7 cellular contexts compared by ENCODE assay signal in the genomic region with DNA sequence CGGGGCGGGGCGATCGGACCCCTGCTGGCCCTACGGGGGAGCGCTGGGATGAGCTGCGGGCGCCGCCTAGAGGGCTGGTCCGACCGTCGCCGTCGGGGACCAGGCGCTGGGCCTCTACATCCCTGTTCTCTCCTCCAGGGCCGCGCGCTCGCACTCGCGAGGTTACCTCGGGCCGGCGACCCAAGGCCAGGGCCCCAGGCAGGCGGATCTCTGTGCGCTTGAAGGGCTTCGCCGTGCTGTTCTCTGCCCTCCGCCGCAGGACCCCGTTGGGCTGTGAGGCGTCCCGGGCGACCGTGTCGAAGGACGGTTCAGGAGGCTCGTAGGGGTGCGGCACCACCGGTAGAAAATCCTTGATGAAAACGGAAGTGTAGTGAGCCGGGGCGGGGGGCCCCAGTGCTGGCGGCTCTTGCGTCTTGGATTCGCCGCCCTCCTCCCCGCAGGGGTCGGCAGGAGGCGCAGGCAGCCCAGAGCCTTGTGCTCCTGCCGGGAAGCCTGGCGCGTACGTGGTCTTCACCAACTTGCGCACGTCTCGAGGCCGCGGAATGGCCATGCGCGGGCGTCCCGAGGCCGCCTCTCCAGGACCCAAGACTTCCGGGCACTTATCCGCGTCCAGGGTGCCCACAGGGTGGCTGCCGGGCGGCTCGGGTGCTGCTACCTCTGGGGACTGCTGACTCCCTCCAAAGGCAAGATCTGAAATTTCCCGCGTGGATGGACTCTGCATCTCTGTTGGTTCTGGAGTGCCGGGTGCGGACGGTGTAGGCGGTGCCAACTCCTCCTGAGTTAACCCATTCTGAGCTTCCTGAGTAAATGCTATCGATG. TPM values are rescaled to one million over a fixed set of nuclear protein-coding genes. Genes with fewer than 3 reads are reported as not detected.
DNase-seq lines count a peak whose midpoint lies in the region; ATAC-seq and TF ChIP-seq lines count a peak whose summit lies in the region.

No MANE protein-coding gene starts in this region.

- DNase-seq in NCI-H2196 treated with DMSO at 0.1 percent for 48 hours (lab: John Stamatoyannopoulos, UW; ENCODE audit: unreplicated experiment) (peak; percentile 71), endodermal cell (peak; percentile 96), stomach (peak; percentile 75)
- peak; percentile 94 for DNase-seq in activated CD8-positive, alpha-beta T cell treated with anti-CD3 and anti-CD28 coated beads for 36 hours
- DNase-seq in naive thymus-derived CD8-positive, alpha-beta T cell, result peak; percentile 61 to 83 (median 70)

- CTCF ChIA-PET in activated CD8-positive, alpha-beta T cell treated with anti-CD3 and anti-CD28 coated beads for 36 hours (lab: Charles Lee), result interaction anchor here (0.6 to 4.8 kb wide), 7 partner anchors 10 to 121 kb away, joined by 3 to 34 read pairs (median 3); partner anchors contain the start of genes SPATA24 and STING1

- H3K27me3 Mint-ChIP-seq in activated CD8-positive, alpha-beta T cell treated with anti-CD3 and anti-CD28 coated beads for 36 hours, result no peaks in the 10 kb centered on the region
- peaks cover 21% of the 10 kb centered on the region for H3K27me3 Mint-ChIP-seq in endodermal cell (ENCODE audit: insufficient read depth)
- peaks cover 0 to 1% (median 0%) of the 10 kb centered on the region in 5 donors for H3K27me3 Mint-ChIP-seq in naive thymus-derived CD8-positive, alpha-beta T cell

- H3K27me3 ChIP-seq in endodermal cell (ENCODE audit: control insufficient read depth, insufficient read depth, low read length, poor library complexity, severe bottlenecking), result peaks cover 23% of the 10 kb centered on the region
- peaks cover 0 to 42% (median 0%) of the 10 kb centered on the region in 3 donors for H3K27me3 ChIP-seq in stomach

- H3K36me3 ChIP-seq in endodermal cell (ENCODE audit: control insufficient read depth, insufficient read depth, low read length), result no peaks in the 10 kb centered on the region
- no peaks in the 10 kb centered on the region for H3K36me3 ChIP-seq in stomach

- H3K36me3 Mint-ChIP-seq in activated CD8-positive, alpha-beta T cell treated with anti-CD3 and anti-CD28 coated beads for 36 hours (ENCODE audit: low read depth), result peaks cover 36% of the 10 kb centered on the region
- H3K36me3 Mint-ChIP-seq in endodermal cell (ENCODE audit: low read depth), result peaks cover 3% of the 10 kb centered on the region
- no peaks in the 10 kb centered on the region for H3K36me3 Mint-ChIP-seq in naive thymus-derived CD8-positive, alpha-beta T cell

- H3K4me1 Mint-ChIP-seq in activated CD8-positive, alpha-beta T cell treated with anti-CD3 and anti-CD28 coated beads for 36 hours (ENCODE audit: low read depth), result peaks cover 43% of the 10 kb centered on the region
- H3K4me1 Mint-ChIP-seq in endodermal cell, result peaks cover 34% of the 10 kb centered on the region
- H3K4me1 Mint-ChIP-seq in naive thymus-derived CD8-positive, alpha-beta T cell, result peaks cover 21 to 46% (median 43%) of the 10 kb centered on the region in 4 donors

- peak overlapping the region; percentile 25 for H3K9ac ChIP-seq in endodermal cell (ENCODE audit: extremely low read depth, low read length, poor library complexity, severe bottlenecking)

- no peak for TF ChIP-seq POLR2A in GM18505 (IDR thresholded peaks at IDR 0.05; ENCODE audit: borderline replicate concordance, extremely low read depth, insufficient read depth, insufficient read length)
- TF ChIP-seq POLR2A in stomach (IDR thresholded peaks at IDR 0.05), result no peak

- no peaks in the 10 kb centered on the region for H3K9me3 Mint-ChIP-seq in activated CD8-positive, alpha-beta T cell treated with anti-CD3 and anti-CD28 coated beads for 36 hours
- H3K9me3 Mint-ChIP-seq in endodermal cell, result no peaks in the 10 kb centered on the region
- H3K9me3 Mint-ChIP-seq in naive thymus-derived CD8-positive, alpha-beta T cell, result no peaks in the 10 kb centered on the region

- ATAC-seq in GM18505 (IDR thresholded peaks at IDR 0.05; ENCODE audit: unreplicated experiment) (peak; percentile 41), HG02588 (IDR thresholded peaks at IDR 0.05; ENCODE audit: unreplicated experiment) (peak; percentile 44)
- peak; percentile 69 for ATAC-seq in activated CD8-positive, alpha-beta T cell treated with anti-CD3 and anti-CD28 coated beads for 36 hours
- ATAC-seq in naive thymus-derived CD8-positive, alpha-beta T cell, result peak; percentile 74 to 75

- H3K4me3 Mint-ChIP-seq in activated CD8-positive, alpha-beta T cell treated with anti-CD3 and anti-CD28 coated beads for 36 hours, result peak overlapping the region; percentile 96
- H3K4me3 Mint-ChIP-seq in endodermal cell, result peak overlapping the region; percentile 68
- H3K4me3 Mint-ChIP-seq in naive thymus-derived CD8-positive, alpha-beta T cell, result peak overlapping the region; percentile 84 to 94 (median 90)

- TF ChIP-seq CTCF in activated CD8-positive, alpha-beta T cell treated with anti-CD3 and anti-CD28 coated beads for 36 hours (IDR thresholded peaks at IDR 0.05), result peak; percentile 97
- peak; percentile 86 for TF ChIP-seq CTCF in endodermal cell (conservative IDR thresholded peaks at IDR 0.05)
- TF ChIP-seq CTCF in stomach (IDR thresholded peaks at IDR 0.05), result peak in 5 of 7 experiments; percentile 29 to 61 (median 56)

- no peak overlapping the region for H3K27ac ChIP-seq in endodermal cell (ENCODE audit: low read depth, low read length)
- H3K27ac ChIP-seq in stomach, result peak overlapping the region; percentile 5 to 78 (median 71)

- H3K4me1 ChIP-seq in endodermal cell (ENCODE audit: control insufficient read depth, insufficient read depth, low read length) (peaks cover 7% of the 10 kb centered on the region), stomach (peaks cover 27 to 69% (median 61%) of the 10 kb centered on the region in 4 donors)

- TF ChIP-seq EP300 in stomach (IDR thresholded peaks at IDR 0.05), result no peak

- H3K9me3 ChIP-seq in endodermal cell (ENCODE audit: control insufficient read depth, low read length), result no peaks in the 10 kb centered on the region
- no peaks in the 10 kb centered on the region for H3K9me3 ChIP-seq in stomach

- H3K27ac Mint-ChIP-seq in activated CD8-positive, alpha-beta T cell treated with anti-CD3 and anti-CD28 coated beads for 36 hours, result peak overlapping the region; percentile 93
- peak overlapping the region; percentile 78 for H3K27ac Mint-ChIP-seq in endodermal cell
- peak overlapping the region in 9 of 10 donors; percentile 34 to 89 (median 60) for H3K27ac Mint-ChIP-seq in naive thymus-derived CD8-positive, alpha-beta T cell

- intact Hi-C loops in activated CD8-positive, alpha-beta T cell treated with anti-CD3 and anti-CD28 coated beads for 36 hours (cut with micrococcal nuclease), result loop anchor here (5.0 kb wide), 2 partner anchors 51 to 96 kb away; partner anchors contain the start of gene PAIP2
- intact Hi-C loops in stomach (cut with DNase I; ENCODE audit: low total_unique reads), result no loop called here

- H3K4me3 ChIP-seq in endodermal cell (ENCODE audit: low read length) (peak overlapping the region; percentile 75), stomach (peak overlapping the region; percentile 39 to 62 (median 51))

- POLR2A ChIA-PET in activated CD8-positive, alpha-beta T cell treated with anti-CD3 and anti-CD28 coated beads for 36 hours (lab: Charles Lee), result interaction anchor here (0.7 to 4.4 kb wide), 5 partner anchors 11 to 102 kb away, joined by 3 to 28 read pairs (median 5); partner anchors contain the start of genes MATR3, PAIP2 and SPATA24
- POLR2A ChIA-PET in naive thymus-derived CD8-positive, alpha-beta T cell (lab: Charles Lee), result interaction anchor here (0.6 to 4.0 kb wide), 5 partner anchors 10 to 99 kb away, joined by 3 to 19 read pairs (median 8); partner anchors contain the start of genes DNAJC18, MATR3, PAIP2 and SPATA24

- 6 to 7% methylated on average over 56 to 77 of the region's 77 CpGs for WGBS in endodermal cell (ENCODE audit: insufficient coverage in 1 of 2, insufficient read length in 1 of 2), 2 experiments
- 4 to 8% (median 7%) methylated on average over 13 to 77 of the region's 77 CpGs for WGBS in stomach, 5 donors

RNA-seq across cellular contexts. Expression of gene PROB1, which starts 2.0 kb away (rescaled TPM):
- 1 to 10 TPM; 3.9 to 4.1 TPM for total RNA-seq in activated CD8-positive, alpha-beta T cell treated with anti-CD3 and anti-CD28 coated beads for 36 hours
- total RNA-seq in endodermal cell (1 to 10 TPM; 4.8 to 6.6 TPM), stomach (under 1 TPM in 2 of 5 donors, not detected in 3; 0.73 to 0.89 TPM)
- 1.4 TPM for polyA plus RNA-seq in endodermal cell (2013, experiment 1 of 2)
- polyA plus RNA-seq in endodermal cell (2013, experiment 2 of 2), result 1.4 TPM
- total RNA-seq in naive thymus-derived CD8-positive, alpha-beta T cell, result under 1 TPM; 0.75 to 0.88 TPM
- under 1 TPM; 0.03 to 0.32 (median 0.11) TPM for polyA plus RNA-seq in naive thymus-derived CD8-positive, alpha-beta T cell
- under 1 TPM; 0.55 to 0.76 (median 0.56) TPM for polyA plus RNA-seq in stomach

RNA-seq across cellular contexts. Expression of gene MZB1, which starts 3.2 kb away (rescaled TPM):
- 10 to 100 TPM; 14.4 to 14.5 TPM for total RNA-seq in activated CD8-positive, alpha-beta T cell treated with anti-CD3 and anti-CD28 coated beads for 36 hours
- total RNA-seq in endodermal cell, result under 1 TPM; 0.57 to 0.60 TPM
- polyA plus RNA-seq in endodermal cell (2013, experiment 1 of 2), result not detected
- 0.50 TPM for polyA plus RNA-seq in endodermal cell (2013, experiment 2 of 2)
- 1 to 10 TPM; 2.2 to 2.5 TPM for total RNA-seq in naive thymus-derived CD8-positive, alpha-beta T cell
- under 1 TPM in 2 of 3 donors, not detected in 1; 0.37 to 0.84 TPM for polyA plus RNA-seq in naive thymus-derived CD8-positive, alpha-beta T cell
- total RNA-seq in stomach, result 10 to 100 TPM in 1 of 5 donors, 1 to 10 TPM in 3, not detected in 1; 1.1 to 15.8 (median 1.5) TPM
- polyA plus RNA-seq in stomach, result 10 to 100 TPM in 2 of 3 donors, 1 to 10 TPM in 1; 7.6 to 14.1 (median 11.1) TPM

RNA-seq across cellular contexts. Expression of gene SLC23A1, which starts 9.8 kb away (rescaled TPM):
- total RNA-seq in activated CD8-positive, alpha-beta T cell treated with anti-CD3 and anti-CD28 coated beads for 36 hours, result under 1 TPM; 0.63 to 0.89 TPM
- under 1 TPM; 0.35 to 0.93 TPM for total RNA-seq in endodermal cell
- polyA plus RNA-seq in endodermal cell (2013, experiment 1 of 2), result 0.28 TPM
- polyA plus RNA-seq in endodermal cell (2013, experiment 2 of 2), result not detected
- total RNA-seq in naive thymus-derived CD8-positive, alpha-beta T cell, result under 1 TPM in 1 of 2 experiments, not detected in 1; 0.34 TPM
- under 1 TPM in 1 of 3 donors, not detected in 2; 0.15 TPM for polyA plus RNA-seq in naive thymus-derived CD8-positive, alpha-beta T cell
- total RNA-seq in stomach, result under 1 TPM in 1 of 5 donors, not detected in 4; 0.37 TPM
- not detected for polyA plus RNA-seq in stomach

RNA-seq across cellular contexts. Expression of gene SPATA24, which starts 11.0 kb away (rescaled TPM):
- total RNA-seq in activated CD8-positive, alpha-beta T cell treated with anti-CD3 and anti-CD28 coated beads for 36 hours, result 1 to 10 TPM; 4.3 to 4.4 TPM
- 10 to 100 TPM in 1 of 2 donors, 1 to 10 TPM in 1; 9.8 to 10.6 TPM for total RNA-seq in endodermal cell
- polyA plus RNA-seq in endodermal cell (2013, experiment 1 of 2), result 9.7 TPM
- polyA plus RNA-seq in endodermal cell (2013, experiment 2 of 2), result 7.9 TPM
- total RNA-seq in naive thymus-derived CD8-positive, alpha-beta T cell, result 1 to 10 TPM; 4.4 to 4.6 TPM
- 1 to 10 TPM; 2.9 to 8.7 (median 4.3) TPM for polyA plus RNA-seq in naive thymus-derived CD8-positive, alpha-beta T cell
- total RNA-seq in stomach, result 1 to 10 TPM in 1 of 5 donors, under 1 TPM in 1, not detected in 3; 0.92 to 3.6 TPM
- 10 to 100 TPM in 1 of 3 donors, 1 to 10 TPM in 2; 5.4 to 10.1 (median 8.6) TPM for polyA plus RNA-seq in stomach

RNA-seq across cellular contexts. Expression of gene DNAJC18, which starts 46.4 kb away (rescaled TPM):
- 10 to 100 TPM; 24.9 to 27.5 TPM for total RNA-seq in activated CD8-positive, alpha-beta T cell treated with anti-CD3 and anti-CD28 coated beads for 36 hours
- total RNA-seq in endodermal cell (10 to 100 TPM; 21.8 to 26.6 TPM), stomach (10 to 100 TPM in 1 of 5 donors, 1 to 10 TPM in 1, under 1 TPM in 2, not detected in 1; under 0.01 to 12.1 (median 1.6) TPM)
- polyA plus RNA-seq in endodermal cell (2013, experiment 1 of 2), result 30.9 TPM
- 32.0 TPM for polyA plus RNA-seq in endodermal cell (2013, experiment 2 of 2)
- total RNA-seq in naive thymus-derived CD8-positive, alpha-beta T cell, result 1 to 10 TPM; 3.8 to 5.5 TPM
- polyA plus RNA-seq in naive thymus-derived CD8-positive, alpha-beta T cell, result 1 to 10 TPM; 2.8 to 9.1 (median 5.1) TPM
- 1 to 10 TPM; 1.8 to 4.1 (median 2.7) TPM for polyA plus RNA-seq in stomach
